19 cellular contexts compared by ENCODE assay signal in genomic region chr18:26003391-26003790, GRCh38.
DNase-seq lines count a peak whose midpoint lies in the region; ATAC-seq and TF ChIP-seq lines count a peak whose summit lies in the region.
"Had no signal": no experiment of that assay in that cellular context is flagged by ENCODE, and none has a peak within 500 bp of the region (broad histone marks: within the 10 kb centered on the region; RNA-seq: fewer than 3 reads in every experiment).

No MANE protein-coding gene starts in this region.

- H3K9me3 ChIP-seq in colonic mucosa = no peaks in the 10 kb centered on the region
- H3K9me3 ChIP-seq: ovary, upper lobe of right lung had no signal

- no peak for TF ChIP-seq CTCF in colonic mucosa (IDR thresholded peaks at IDR 0.05)

- no peak for ATAC-seq in HG02678 (IDR thresholded peaks at IDR 0.05; ENCODE audit: unreplicated experiment)
- ATAC-seq: left lobe of liver, upper lobe of right lung had no signal

- no peak overlapping the region for H3K9ac ChIP-seq in colonic mucosa (ENCODE audit: low read depth in 2 of 2, low read length in 2 of 2)

- no peaks in the 10 kb centered on the region for H3K27me3 ChIP-seq in colonic mucosa
- H3K27me3 ChIP-seq: ovary, spleen, upper lobe of right lung had no signal

- intact Hi-C loops in colonic mucosa (cut with DNase I) = no loop called here

- DNase-seq in NCI-H2029 (lab: John Stamatoyannopoulos, UW) = peak; percentile 1
- DNase-seq in NCI-H2029 treated with DMSO at 0.1 percent for 48 hours (lab: John Stamatoyannopoulos, UW) = no peak
- peak; percentile 16 for DNase-seq in NCI-H1105 treated with DMSO at 0.1 percent for 48 hours (lab: John Stamatoyannopoulos, UW)
- DNase-seq in cerebellar cortex (ENCODE audit: low spot score) = peak; percentile 15
- peak; percentile 21 for DNase-seq in mucosa of gallbladder (ENCODE audit: low spot score)
- DNase-seq in colonic mucosa = no peak
- DNase-seq in COR-L47 (lab: John Stamatoyannopoulos, UW) = no peak
- DNase-seq: activated effector memory CD4-positive, alpha-beta T cell treated with Interleukin-2 at 50 U/mL for 16 hours; CD4-positive, CD25-positive, alpha-beta regulatory T cell; GDM1; H7; IMR-90; NCI-H1092 treated with DMSO at 0.1 percent for 48 hours; ovary; spleen; stimulated activated naive CD4-positive, alpha-beta T cell treated with Interleukin-2 at 50 U/mL for 16 hours; upper lobe of right lung had no signal

- no peak overlapping the region for H3K27ac ChIP-seq in colonic mucosa
- H3K27ac ChIP-seq: ovary, spleen, upper lobe of right lung had no signal

- no peaks in the 10 kb centered on the region for H3K36me3 ChIP-seq in colonic mucosa
- H3K36me3 ChIP-seq: ovary, spleen, upper lobe of right lung had no signal

- H3K4me3 ChIP-seq in colonic mucosa = no peak overlapping the region
- H3K4me3 ChIP-seq: ovary, spleen, upper lobe of right lung had no signal

- H3K4me1 ChIP-seq in colonic mucosa = no peaks in the 10 kb centered on the region
- H3K4me1 ChIP-seq: spleen, upper lobe of right lung had no signal

Comparison
In these comparisons a context has a peak if more than half of its experiments do, and no peak if none do; other contexts are left out.
1. DNase-seq: peak in NCI-H2029 (single experiment), NCI-H1105 treated with DMSO at 0.1 percent for 48 hours (single experiment), cerebellar cortex (single experiment) and mucosa of gallbladder (single experiment); none in NCI-H2029 treated with DMSO at 0.1 percent for 48 hours (single experiment), colonic mucosa (single experiment) and COR-L47 (single experiment).